In genomic region chr21:39822042-39822441, GRCh38 we compare ENCODE assay signal across 30 cellular contexts. TPM values are rescaled to one million over a fixed set of nuclear protein-coding genes. Genes with fewer than 3 reads are reported as not detected.
"Had no signal": no experiment of that assay in that cellular context is flagged by ENCODE, and none has a peak within 500 bp of the region (broad histone marks: within the 10 kb centered on the region; RNA-seq: fewer than 3 reads in every experiment).

No MANE protein-coding gene starts in this region.

- H3K79me2 ChIP-seq: parathyroid adenoma had no signal

- H3K27me3 ChIP-seq: neural progenitor cell, ovary, spleen, suprapubic skin, testis, tibial artery, transverse colon, upper lobe of right lung, uterus had no signal

- DNase-seq: natural killer cell; occipital lobe; ovary; posterior cingulate gyrus; psoas muscle; right cardiac atrium; spleen; stimulated activated CD4-positive, alpha-beta T cell treated with anti-CD3 and anti-CD28 coated beads, Interleukin-12 subunit alpha, Interleukin-12 subunit beta, amount 100 ng/mL, for 4 hours; stimulated activated CD4-positive, alpha-beta T cell treated with anti-CD3 and anti-CD28 coated beads, Interleukin-1b, Interleukin-23, amount 100 ng/mL, for 48 hours; stimulated activated CD4-positive, alpha-beta T cell treated with anti-CD3 and anti-CD28 coated beads, Interleukin-4, amount 100 ng/mL, for 1 hour; stimulated activated CD4-positive, alpha-beta T cell treated with anti-CD3 and anti-CD28 coated beads, Interleukin-4, amount 100 ng/mL, for 4 hours; stimulated activated CD8-positive, alpha-beta memory T cell treated with anti-CD3 and anti-CD28 coated beads, Interleukin-4, amount 100 ng/mL, for 48 hours; stimulated activated naive CD4-positive, alpha-beta T cell; stimulated activated naive CD8-positive, alpha-beta T cell treated with anti-CD3 and anti-CD28 coated beads, Interleukin-15, amount 100 ng/mL, for 72 hours; stimulated activated naive CD8-positive, alpha-beta T cell treated with anti-CD3 and anti-CD28 coated beads, Interleukin-15, Interleukin-2, amounts not matched to agents 100 U/mL and 50 U/mL, for 24 hours; substantia nigra; testis; tibial artery; transverse colon; upper lobe of right lung; uterus had no signal

- H3K9ac ChIP-seq: neural progenitor cell, parathyroid adenoma had no signal

- H2AFZ ChIP-seq: neural progenitor cell, parathyroid adenoma had no signal

- ATAC-seq: natural killer cell; psoas muscle; right cardiac atrium; sciatic nerve; stimulated activated memory B cell treated with anti-CD40 and anti-IgM and Interleukin-4, amounts not matched to agents 10 μg/mL and 1 μg/mL and 100 μg/mL, for 72 hours; stimulated activated naive CD8-positive, alpha-beta T cell treated with anti-CD3 and anti-CD28 coated beads, Interleukin-15, amount 100 ng/mL, for 72 hours; stimulated activated naive CD8-positive, alpha-beta T cell treated with anti-CD3 and anti-CD28 coated beads, Interleukin-15, Interleukin-2, amounts not matched to agents 100 U/mL and 50 U/mL, for 24 hours; upper lobe of right lung had no signal

- H3K36me3 ChIP-seq: neural progenitor cell, ovary, spleen, suprapubic skin, tibial artery, transverse colon, upper lobe of right lung, uterus had no signal

- H3K4me2 ChIP-seq: neural progenitor cell, smooth muscle cell had no signal

- H3K4me3 ChIP-seq: neural progenitor cell, ovary, psoas muscle, skin epidermis, smooth muscle cell, spleen, suprapubic skin, testis, tibial artery, transverse colon, upper lobe of right lung, uterus had no signal

- H3K4me1 ChIP-seq: neural progenitor cell, parathyroid adenoma, psoas muscle, spleen, suprapubic skin, testis, tibial artery, transverse colon, upper lobe of right lung, uterus had no signal

- H3K27ac ChIP-seq: neural progenitor cell, ovary, parathyroid adenoma, psoas muscle, skin epidermis, spleen, suprapubic skin, testis, tibial artery, transverse colon, upper lobe of right lung, uterus had no signal

- H3K9me3 ChIP-seq: ovary, psoas muscle, suprapubic skin, testis, tibial artery, transverse colon, upper lobe of right lung, uterus had no signal

RNA-seq across cellular contexts. Expression of gene PCP4, which starts 45.2 kb away (rescaled TPM):
- total RNA-seq: natural killer cell, osteoblast, psoas muscle, renal cortical epithelial cell, smooth muscle cell had no signal
- polyA plus RNA-seq: smooth muscle cell had no signal
